ENCODE assay signal across 7 cellular contexts in the genomic region with DNA sequence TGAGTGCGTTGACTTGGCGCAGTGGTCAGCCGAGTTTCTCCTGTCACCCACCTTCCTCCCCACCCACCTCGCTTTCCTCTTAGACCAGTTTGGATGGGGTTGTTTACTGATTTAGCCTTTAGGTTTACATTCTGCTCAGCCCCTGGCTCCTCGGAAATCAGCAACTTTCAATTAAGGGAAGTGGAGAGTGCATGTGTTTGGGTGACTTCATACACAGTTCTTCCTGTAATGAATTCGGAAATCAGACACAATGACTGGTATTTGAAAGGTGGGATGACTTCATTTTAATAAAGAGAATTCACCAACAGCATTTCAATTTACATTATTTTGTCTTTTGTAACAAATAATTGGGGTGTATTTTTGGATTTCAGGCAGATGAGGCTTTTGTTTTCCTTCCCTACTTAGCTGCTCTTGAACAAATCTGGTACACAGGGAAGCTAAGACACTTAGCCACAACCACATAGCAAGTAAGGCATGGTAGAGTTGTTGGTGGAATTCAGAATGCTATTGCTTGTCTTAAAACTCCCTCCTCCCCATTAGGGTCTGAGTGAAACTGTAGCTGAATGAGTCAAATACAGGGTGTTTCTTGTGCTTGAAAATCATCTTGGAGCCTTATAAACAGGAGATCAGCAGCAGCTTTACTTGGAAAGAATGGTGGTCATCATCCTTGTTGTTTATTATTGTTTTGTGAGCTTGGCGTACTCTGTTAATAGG. TPM values are rescaled to one million over a fixed set of nuclear protein-coding genes. Genes with fewer than 3 reads are reported as not detected.
DNase-seq lines count a peak whose midpoint lies in the region; ATAC-seq, FAIRE-seq and TF ChIP-seq lines count a peak whose summit lies in the region.

No MANE protein-coding gene starts in this region.

- FAIRE-seq in GM12892 (lab: Jason Lieb, UNC): peak; percentile 38

- H3K4me1 ChIP-seq in neuron (ENCODE audit: insufficient read depth, low read length): peaks cover 11% of the 10 kb centered on the region

- H3K27me3 ChIP-seq in neuron (ENCODE audit: insufficient read depth, low read length): no peaks in the 10 kb centered on the region

- H3K36me3 ChIP-seq in neuron (ENCODE audit: insufficient read depth, low read length): peaks cover 5% of the 10 kb centered on the region

- H2AFZ ChIP-seq in neuron (ENCODE audit: low read depth, low read length): peak overlapping the region; percentile 26

- peak overlapping the region; percentile 88 for H3K4me3 ChIP-seq in neuron (ENCODE audit: low read length)

- peak; percentile 16 for ATAC-seq in HG03354 (IDR thresholded peaks at IDR 0.05; ENCODE audit: poor library complexity, severe bottlenecking, unreplicated experiment)
- no peak for ATAC-seq in HG03571 (IDR thresholded peaks at IDR 0.05; ENCODE audit: unreplicated experiment)
- ATAC-seq in HG03097 (IDR thresholded peaks at IDR 0.05; ENCODE audit: low FRiP score, unreplicated experiment): no peak

- no peak for TF ChIP-seq POLR2A in GM12892 (IDR thresholded peaks at IDR 0.05; ENCODE audit: low read depth, low read length)

- H3K27ac ChIP-seq in VCaP: peak overlapping the region; percentile 80

- TF ChIP-seq CTCF in VCaP (conservative IDR thresholded peaks at IDR 0.05): no peak

- no peaks in the 10 kb centered on the region for H3K9me3 ChIP-seq in neuron (ENCODE audit: low read length)

- DNase-seq in GM12892 (ENCODE audit: insufficient read length) (no peak), fibroblast of peridontal ligament (ENCODE audit: extremely low read depth) (peak; percentile 60)

RNA-seq across cellular contexts. Expression of gene STX12, which starts 0.9 kb away (rescaled TPM):
- polyA plus RNA-seq in GM12892 (2012; ENCODE audit: missing spikeins): 25.0 TPM

RNA-seq across cellular contexts. Expression of gene FAM76A, which starts 48.1 kb away (rescaled TPM):
- 3.8 TPM for polyA plus RNA-seq in GM12892 (2012; ENCODE audit: missing spikeins)

RNA-seq across cellular contexts. Expression of gene PPP1R8, which starts 56.7 kb away (rescaled TPM):
- polyA plus RNA-seq in GM12892 (2012; ENCODE audit: missing spikeins): 38.8 TPM
